In the genomic region with DNA sequence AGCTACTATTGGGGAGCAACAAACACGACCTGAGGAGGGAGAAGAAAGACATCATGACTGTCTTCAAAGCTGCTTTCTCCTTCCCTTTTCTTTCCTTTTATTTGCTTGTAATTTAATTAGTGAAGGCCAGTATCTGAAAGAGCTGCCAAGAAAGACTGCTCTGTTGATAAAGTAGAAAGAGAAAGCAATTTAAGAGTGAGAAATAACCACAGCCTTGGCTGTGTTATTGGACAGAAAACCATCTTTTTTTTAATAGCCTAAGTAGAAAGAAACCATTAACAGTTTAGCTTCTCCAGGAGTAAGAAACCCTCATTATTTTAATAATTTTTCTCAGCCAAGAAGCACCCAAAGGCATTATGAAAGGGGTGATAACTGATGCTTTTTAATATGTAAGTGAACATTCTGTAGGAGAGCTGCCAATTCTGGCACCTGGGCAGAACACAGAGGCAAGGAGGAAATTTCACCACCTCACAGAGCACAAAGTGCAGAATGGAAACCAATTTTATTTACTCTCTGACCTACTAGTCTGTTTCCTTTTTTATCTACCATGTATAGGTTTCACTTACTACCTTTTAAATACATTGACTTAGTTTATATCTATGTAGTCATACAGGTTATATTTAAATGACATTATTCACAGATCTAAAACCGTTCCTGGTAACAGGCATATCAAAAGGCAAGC, we compare ENCODE assay signal across 18 cellular contexts.
A peak's percentile ranks its signal among the peaks of the same experiment; 100 is the strongest.
DNase-seq lines count a peak whose midpoint lies in the region; ATAC-seq and TF ChIP-seq lines count a peak whose summit lies in the region.
"Had no signal": no experiment of that assay in that cellular context is flagged by ENCODE, and none has a peak within 500 bp of the region (broad histone marks: within the 10 kb centered on the region; RNA-seq: fewer than 3 reads in every experiment).

No MANE protein-coding gene starts in this region.

- H3K9ac ChIP-seq in SK-N-SH: no peak overlapping the region

- H3K27me3 ChIP-seq in SK-N-SH (ENCODE audit: insufficient read depth) (no peaks in the 10 kb centered on the region), heart left ventricle (no peaks in the 10 kb centered on the region)

- no peak for TF ChIP-seq POLR2A in heart left ventricle (IDR thresholded peaks at IDR 0.05)

- H3K27ac ChIP-seq in SK-N-SH (ENCODE audit: low read depth in 2 of 2, low read length in 1 of 2) (no peak overlapping the region), heart left ventricle (no peak overlapping the region)

- H2AFZ ChIP-seq in SK-N-SH (ENCODE audit: low read depth): 0 out of 2 replicates have a peak overlapping the region, but pooled peaks have one; percentile 4

- H3K79me2 ChIP-seq in SK-N-SH (ENCODE audit: insufficient read depth): no peaks in the 10 kb centered on the region

- no peaks in the 10 kb centered on the region for H3K4me1 Mint-ChIP-seq in activated CD4-positive, alpha-beta memory T cell treated with anti-CD3 and anti-CD28 coated beads, Interleukin-2, amount 10 ng/mL, durations not matched to agents 7 days and 5 days

- ATAC-seq in GM18867 (IDR thresholded peaks at IDR 0.05; ENCODE audit: unreplicated experiment) (peak; percentile 82), GM21381 (IDR thresholded peaks at IDR 0.05; ENCODE audit: unreplicated experiment) (peak; percentile 74), HG03066 (IDR thresholded peaks at IDR 0.05; ENCODE audit: low read depth, unreplicated experiment) (peak; percentile 54), heart left ventricle (no peak)
- ATAC-seq in stimulated activated naive CD8-positive, alpha-beta T cell treated with anti-CD3 and anti-CD28 coated beads, Interleukin-15, Interleukin-2, amounts not matched to agents 100 U/mL and 50 U/mL, for 24 hours: no peak
- ATAC-seq: activated naive CD4-positive, alpha-beta T cell treated with anti-CD3 and anti-CD28 coated beads, Interleukin-2, amount 50 U/mL, for 72 hours; stimulated activated memory B cell treated with anti-CD40 and anti-IgM and Interleukin-4, amounts not matched to agents 10 μg/mL and 1 μg/mL and 100 μg/mL, for 72 hours had no signal

- WGBS in SK-N-SH (ENCODE audit: low lambda C conversion rate): 53% methylated on average over 2 of the region's 2 CpGs
- WGBS in heart left ventricle, 4 donors: 37 to 48% (median 41%) methylated on average over 2 of the region's 2 CpGs

- no peak overlapping the region for H3K4me2 ChIP-seq in SK-N-SH

- CTCF ChIA-PET in SK-N-SH (lab: Yijun Ruan, JAX): interaction anchor here (1.8 kb wide), 1 partner anchor 410 kb away, joined by 5 read pairs; no protein-coding TSS in a partner anchor
- CTCF ChIA-PET in activated CD4-positive, alpha-beta memory T cell treated with anti-CD3 and anti-CD28 coated beads, Interleukin-2, amount 10 ng/mL, durations not matched to agents 7 days and 5 days (lab: Charles Lee): no interaction called here

- H3K9me3 Mint-ChIP-seq in activated CD4-positive, alpha-beta memory T cell treated with anti-CD3 and anti-CD28 coated beads, Interleukin-2, amount 10 ng/mL, durations not matched to agents 7 days and 5 days: no peaks in the 10 kb centered on the region
- H3K9me3 Mint-ChIP-seq: activated naive CD4-positive, alpha-beta T cell treated with anti-CD3 and anti-CD28 coated beads, Interleukin-2, amount 50 U/mL, for 72 hours; stimulated activated memory B cell treated with anti-CD40 and anti-IgM and Interleukin-4, amounts not matched to agents 10 μg/mL and 1 μg/mL and 100 μg/mL, for 72 hours had no signal

- H3K4me3 Mint-ChIP-seq in activated CD4-positive, alpha-beta memory T cell treated with anti-CD3 and anti-CD28 coated beads, Interleukin-2, amount 10 ng/mL, durations not matched to agents 7 days and 5 days: no peak overlapping the region
- H3K4me3 Mint-ChIP-seq: stimulated activated memory B cell treated with anti-CD40 and anti-IgM and Interleukin-4, amounts not matched to agents 10 μg/mL and 1 μg/mL and 100 μg/mL, for 72 hours had no signal

- H3K27ac Mint-ChIP-seq in activated CD4-positive, alpha-beta memory T cell treated with anti-CD3 and anti-CD28 coated beads, Interleukin-2, amount 10 ng/mL, durations not matched to agents 7 days and 5 days: no peak overlapping the region
- H3K27ac Mint-ChIP-seq: activated naive CD4-positive, alpha-beta T cell treated with anti-CD3 and anti-CD28 coated beads, Interleukin-2, amount 50 U/mL, for 72 hours; stimulated activated memory B cell treated with anti-CD40 and anti-IgM and Interleukin-4, amounts not matched to agents 10 μg/mL and 1 μg/mL and 100 μg/mL, for 72 hours had no signal

- no peak overlapping the region for H3K4me3 ChIP-seq in SK-N-SH (ENCODE audit: low read depth in 2 of 2, low read length in 1 of 2)
- H3K4me3 ChIP-seq in heart left ventricle: no peak overlapping the region

- H3F3A ChIP-seq in SK-N-SH (replicated peaks; ENCODE audit: insufficient read depth): no peaks in the 10 kb centered on the region

- no peak for TF ChIP-seq RAD21 in SK-N-SH (IDR thresholded peaks at IDR 0.05; ENCODE audit: low read length)

- no peak for TF ChIP-seq EP300 in SK-N-SH (IDR thresholded peaks at IDR 0.05; ENCODE audit: borderline replicate concordance in 1 of 2, low read depth in 1 of 2, low read length in 1 of 2)

- H3K36me3 ChIP-seq in SK-N-SH (replicated peaks in 1 of 2; ENCODE audit: control insufficient read depth in 1 of 2, insufficient read depth in 2 of 2, low read length in 1 of 2) (no peaks in the 10 kb centered on the region), heart left ventricle (no peaks in the 10 kb centered on the region)

- no peaks in the 10 kb centered on the region for H3K9me2 ChIP-seq in SK-N-SH

- intact Hi-C loops in heart left ventricle (cut with DNase I): no loop called here

- H4K20me1 ChIP-seq in SK-N-SH (ENCODE audit: insufficient read depth): no peaks in the 10 kb centered on the region

- DNase-seq in SK-N-SH: no peak
- DNase-seq in stimulated activated naive CD8-positive, alpha-beta T cell treated with anti-CD3 and anti-CD28 coated beads, Interleukin-15, Interleukin-2, amounts not matched to agents 100 U/mL and 50 U/mL, for 24 hours: no peak
- no peak for DNase-seq in heart left ventricle
- no peak for DNase-seq in activated CD4-positive, alpha-beta memory T cell treated with anti-CD3 and anti-CD28 coated beads, Interleukin-2, amount 10 ng/mL, durations not matched to agents 7 days and 5 days
- no peak for DNase-seq in COLO829 (ENCODE audit: low spot score)
- DNase-seq: activated CD4-positive, CD25-positive, alpha-beta regulatory T cell; caudate nucleus; effector CD4-positive, alpha-beta T cell; hippocampal formation; NCI-H2081 treated with DMSO at 0.1 percent for 48 hours; NCI-H748 treated with DMSO at 0.1 percent for 48 hours; RPMI8226; T-helper 1 cell had no signal

- no peaks in the 10 kb centered on the region for H3K27me3 Mint-ChIP-seq in activated CD4-positive, alpha-beta memory T cell treated with anti-CD3 and anti-CD28 coated beads, Interleukin-2, amount 10 ng/mL, durations not matched to agents 7 days and 5 days
- H3K27me3 Mint-ChIP-seq: stimulated activated memory B cell treated with anti-CD40 and anti-IgM and Interleukin-4, amounts not matched to agents 10 μg/mL and 1 μg/mL and 100 μg/mL, for 72 hours had no signal

- H3K9me3 ChIP-seq in SK-N-SH: no peaks in the 10 kb centered on the region
- peaks cover 0 to 3% (median 0%) of the 10 kb centered on the region in 12 donors for H3K9me3 ChIP-seq in heart left ventricle

- no peaks in the 10 kb centered on the region for H3K36me3 Mint-ChIP-seq in activated CD4-positive, alpha-beta memory T cell treated with anti-CD3 and anti-CD28 coated beads, Interleukin-2, amount 10 ng/mL, durations not matched to agents 7 days and 5 days (ENCODE audit: low read depth)
- H3K36me3 Mint-ChIP-seq: activated naive CD4-positive, alpha-beta T cell treated with anti-CD3 and anti-CD28 coated beads, Interleukin-2, amount 50 U/mL, for 72 hours; stimulated activated memory B cell treated with anti-CD40 and anti-IgM and Interleukin-4, amounts not matched to agents 10 μg/mL and 1 μg/mL and 100 μg/mL, for 72 hours had no signal

- TF ChIP-seq CTCF in SK-N-SH (IDR thresholded peaks at IDR 0.05) (no peak), heart left ventricle (IDR thresholded peaks at IDR 0.05) (no peak)

- H3K4me1 ChIP-seq in SK-N-SH (ENCODE audit: control insufficient read depth in 1 of 2, insufficient read depth in 2 of 2, low read depth in 1 of 2, low read length in 1 of 2) (no peaks in the 10 kb centered on the region), heart left ventricle (no peaks in the 10 kb centered on the region)

- POLR2A ChIA-PET in SK-N-SH (lab: Yijun Ruan, JAX): no interaction called here
- POLR2A ChIA-PET in activated CD4-positive, alpha-beta memory T cell treated with anti-CD3 and anti-CD28 coated beads, Interleukin-2, amount 10 ng/mL, durations not matched to agents 7 days and 5 days (lab: Charles Lee): no interaction called here

TF ChIP-seq in SK-N-SH, 30 proteins besides CTCF, POLR2A, EP300 and RAD21:
- no peak for TF ChIP-seq NFIC (IDR thresholded peaks at IDR 0.05; ENCODE audit: borderline replicate concordance)
- TF ChIP-seq SIN3A (IDR thresholded peaks at IDR 0.05; ENCODE audit: borderline replicate concordance, low read depth, low read length): no peak
- no peak for TF ChIP-seq CHD2 (IDR thresholded peaks at IDR 0.05; ENCODE audit: low read length, partially characterized antibody)

Comparison
In these comparisons a context has a peak if more than half of its experiments do, and no peak if none do; other contexts are left out.
1. ATAC-seq: peak in GM18867 (single experiment), GM21381 (single experiment) and HG03066 (single experiment); none in stimulated activated naive CD8-positive, alpha-beta T cell treated with anti-CD3 and anti-CD28 coated beads, Interleukin-15, Interleukin-2, amounts not matched to agents 100 U/mL and 50 U/mL, for 24 hours (single experiment) and heart left ventricle (0 of 4).